Comparison of ENCODE assay signal across 22 cellular contexts in genomic region chr3:14138878-14139659, GRCh38. TPM values are rescaled to one million over a fixed set of nuclear protein-coding genes. Genes with fewer than 3 reads are reported as not detected.
DNase-seq lines count a peak whose midpoint lies in the region; ATAC-seq lines count a peak whose summit lies in the region.
"Had no signal": no experiment of that assay in that cellular context is flagged by ENCODE, and none has a peak within 500 bp of the region (broad histone marks: within the 10 kb centered on the region; RNA-seq: fewer than 3 reads in every experiment).

No MANE protein-coding gene starts in this region.

- no peak overlapping the region for H3K4me2 ChIP-seq in mesenchymal stem cell (ENCODE audit: low read length, poor library complexity, severe bottlenecking)

- H3K27ac ChIP-seq in mesenchymal stem cell (ENCODE audit: low read length, poor library complexity, severe bottlenecking): no peak overlapping the region
- H3K27ac ChIP-seq: C4-2B, uterus had no signal

- H3K23ac ChIP-seq in mesenchymal stem cell (ENCODE audit: low read length in 2 of 2): no peak overlapping the region

- H3K27me3 Mint-ChIP-seq in activated naive CD4-positive, alpha-beta T cell treated with anti-CD3 and anti-CD28 coated beads, Interleukin-2, amount 10 ng/mL, durations not matched to agents 7 days and 5 days: no peaks in the 10 kb centered on the region
- H3K27me3 Mint-ChIP-seq in activated T-helper 17 cell treated with anti-CD3 and anti-CD28 coated beads, Interleukin-2, amount 50 U/mL, for 72 hours: no peaks in the 10 kb centered on the region
- peaks cover 13 to 17% (median 15%) of the 10 kb centered on the region in 3 donors for H3K27me3 Mint-ChIP-seq in immature natural killer cell (ENCODE audit: low read depth in 3 of 3)
- H3K27me3 Mint-ChIP-seq: activated B cell treated with CpG ODN at 0.5 μM for 24 hours had no signal

- H3K4me3 ChIP-seq in mesenchymal stem cell (ENCODE audit: insufficient read depth in 1 of 2, low read depth in 1 of 2, low read length in 2 of 2): no peak overlapping the region
- H3K4me3 ChIP-seq: uterus had no signal

- no peaks in the 10 kb centered on the region for H3K9me3 ChIP-seq in mesenchymal stem cell (ENCODE audit: control insufficient read depth, low read length)
- H3K9me3 ChIP-seq: uterus had no signal

- no peak overlapping the region for H2AFZ ChIP-seq in mesenchymal stem cell (ENCODE audit: low read depth, low read length)

- no peak overlapping the region for H2BK5ac ChIP-seq in mesenchymal stem cell (ENCODE audit: low read depth, low read length, poor library complexity, severe bottlenecking)

- H3K27me3 ChIP-seq in mesenchymal stem cell (ENCODE audit: control insufficient read depth in 1 of 2, insufficient read depth in 1 of 2, low read length in 2 of 2): no peaks in the 10 kb centered on the region
- H3K27me3 ChIP-seq: uterus had no signal

- H3K4me1 ChIP-seq in mesenchymal stem cell (ENCODE audit: control insufficient read depth, insufficient read depth, low read depth, low read length): peaks cover 9% of the 10 kb centered on the region

- H4K91ac ChIP-seq in mesenchymal stem cell (ENCODE audit: low read length): no peak overlapping the region

- peak; percentile 17 for DNase-seq in activated naive CD4-positive, alpha-beta T cell treated with anti-CD3 and anti-CD28 coated beads, Interleukin-2, amount 10 ng/mL, durations not matched to agents 7 days and 5 days
- no peak for DNase-seq in activated naive CD4-positive, alpha-beta T cell treated with anti-CD3 and anti-CD28 coated beads, Interleukin-2, amount 50 U/mL, for 16 hours
- DNase-seq in immature natural killer cell (no peak), mesenchymal stem cell (no peak)
- DNase-seq in stimulated activated effector memory CD8-positive, alpha-beta T cell treated with anti-CD3 and anti-CD28 coated beads, Interleukin-12 subunit alpha, Interleukin-12 subunit beta, amount 100 ng/mL, for 72 hours (ENCODE audit: low spot score in 2 of 2): no peak
- DNase-seq in activated CD4-positive, CD25-positive, alpha-beta regulatory T cell (lab: John Stamatoyannopoulos, UW): no peak
- DNase-seq: ACHN; activated B cell treated with CpG ODN at 0.5 μM for 24 hours; activated T-cell treated with anti-CD3 and anti-CD28 coated beads, Interleukin-2, amount 50 U/mL, for 72 hours; DMS53; H9; hippocampal formation; NCI-H1105 treated with DMSO at 0.1 percent for 48 hours; NCI-H510A; nephron progenitor cell; Right ventricle myocardium superior; small intestine; stimulated activated CD4-positive, alpha-beta T cell treated with anti-CD3 and anti-CD28 coated beads, Interleukin-4, amount 100 ng/mL, for 1 hour; uterus had no signal

- H3K4me3 Mint-ChIP-seq in activated naive CD4-positive, alpha-beta T cell treated with anti-CD3 and anti-CD28 coated beads, Interleukin-2, amount 10 ng/mL, durations not matched to agents 7 days and 5 days: no peak overlapping the region
- no peak overlapping the region for H3K4me3 Mint-ChIP-seq in activated T-helper 17 cell treated with anti-CD3 and anti-CD28 coated beads, Interleukin-2, amount 50 U/mL, for 72 hours
- H3K4me3 Mint-ChIP-seq in immature natural killer cell: no peak overlapping the region
- no peak overlapping the region for H3K4me3 Mint-ChIP-seq in stimulated activated effector memory CD8-positive, alpha-beta T cell treated with anti-CD3 and anti-CD28 coated beads, Interleukin-12 subunit alpha, Interleukin-12 subunit beta, amount 100 ng/mL, for 72 hours
- H3K4me3 Mint-ChIP-seq: activated B cell treated with CpG ODN at 0.5 μM for 24 hours; activated T-cell treated with anti-CD3 and anti-CD28 coated beads, Interleukin-2, amount 50 U/mL, for 72 hours; H9; nephron progenitor cell had no signal

- no peaks in the 10 kb centered on the region for H3K9me3 Mint-ChIP-seq in activated naive CD4-positive, alpha-beta T cell treated with anti-CD3 and anti-CD28 coated beads, Interleukin-2, amount 10 ng/mL, durations not matched to agents 7 days and 5 days
- H3K9me3 Mint-ChIP-seq in activated T-helper 17 cell treated with anti-CD3 and anti-CD28 coated beads, Interleukin-2, amount 50 U/mL, for 72 hours: no peaks in the 10 kb centered on the region
- H3K9me3 Mint-ChIP-seq in immature natural killer cell: no peaks in the 10 kb centered on the region
- H3K9me3 Mint-ChIP-seq in stimulated activated effector memory CD8-positive, alpha-beta T cell treated with anti-CD3 and anti-CD28 coated beads, Interleukin-12 subunit alpha, Interleukin-12 subunit beta, amount 100 ng/mL, for 72 hours: no peaks in the 10 kb centered on the region
- H3K9me3 Mint-ChIP-seq: activated B cell treated with CpG ODN at 0.5 μM for 24 hours; activated T-cell treated with anti-CD3 and anti-CD28 coated beads, Interleukin-2, amount 50 U/mL, for 72 hours; H9; nephron progenitor cell had no signal

- H3K79me1 ChIP-seq in mesenchymal stem cell (replicated peaks; ENCODE audit: low read length, poor library complexity, severe bottlenecking): peaks cover 25% of the 10 kb centered on the region

- peaks cover 74 to 85% of the 10 kb centered on the region in 2 experiments for H3K36me3 ChIP-seq in mesenchymal stem cell (ENCODE audit: control insufficient read depth in 1 of 2, insufficient read depth in 2 of 2, low read depth in 1 of 2, low read length in 2 of 2)
- H3K36me3 ChIP-seq: uterus had no signal

- H4K8ac ChIP-seq in mesenchymal stem cell (ENCODE audit: low read length): no peak overlapping the region

- no peak overlapping the region for H3K18ac ChIP-seq in mesenchymal stem cell (ENCODE audit: low read depth in 1 of 2, low read length in 2 of 2)

- peak overlapping the region in 1 of 2 experiments; percentile 12 for H2BK12ac ChIP-seq in mesenchymal stem cell (ENCODE audit: low read length in 2 of 2)

- CTCF ChIA-PET in activated naive CD4-positive, alpha-beta T cell treated with anti-CD3 and anti-CD28 coated beads, Interleukin-2, amount 10 ng/mL, durations not matched to agents 7 days and 5 days (lab: Charles Lee): no interaction called here

- WGBS in mesenchymal stem cell: 98% methylated on average over 14 of the region's 14 CpGs

- peaks cover 50% of the 10 kb centered on the region for H3K36me3 Mint-ChIP-seq in activated naive CD4-positive, alpha-beta T cell treated with anti-CD3 and anti-CD28 coated beads, Interleukin-2, amount 10 ng/mL, durations not matched to agents 7 days and 5 days
- H3K36me3 Mint-ChIP-seq in activated T-helper 17 cell treated with anti-CD3 and anti-CD28 coated beads, Interleukin-2, amount 50 U/mL, for 72 hours (ENCODE audit: low read depth): peaks cover 65% of the 10 kb centered on the region
- peaks cover 7 to 33% (median 7%) of the 10 kb centered on the region in 3 donors for H3K36me3 Mint-ChIP-seq in immature natural killer cell
- peaks cover 75% of the 10 kb centered on the region for H3K36me3 Mint-ChIP-seq in stimulated activated effector memory CD8-positive, alpha-beta T cell treated with anti-CD3 and anti-CD28 coated beads, Interleukin-12 subunit alpha, Interleukin-12 subunit beta, amount 100 ng/mL, for 72 hours

- no peak overlapping the region for H2BK15ac ChIP-seq in mesenchymal stem cell (ENCODE audit: low read depth, poor library complexity, severe bottlenecking)

- no peak for ATAC-seq in activated T-helper 17 cell treated with anti-CD3 and anti-CD28 coated beads, Interleukin-2, amount 50 U/mL, for 72 hours (replicated peaks)
- no peak for ATAC-seq in stimulated activated effector memory CD8-positive, alpha-beta T cell treated with anti-CD3 and anti-CD28 coated beads, Interleukin-12 subunit alpha, Interleukin-12 subunit beta, amount 100 ng/mL, for 72 hours
- ATAC-seq in HG03045 (IDR thresholded peaks at IDR 0.05; ENCODE audit: unreplicated experiment): no peak
- ATAC-seq: activated T-cell treated with anti-CD3 and anti-CD28 coated beads, Interleukin-2, amount 50 U/mL, for 72 hours had no signal

- no peak overlapping the region for H3K14ac ChIP-seq in mesenchymal stem cell (ENCODE audit: low read length in 2 of 2)

- H2BK120ac ChIP-seq in mesenchymal stem cell (ENCODE audit: low read depth, low read length): no peak overlapping the region

- H2AK5ac ChIP-seq in mesenchymal stem cell (ENCODE audit: low read length, severe bottlenecking): no peak overlapping the region

- no peak overlapping the region for H3K4ac ChIP-seq in mesenchymal stem cell (ENCODE audit: low read depth in 1 of 2, low read length in 2 of 2)

- no peak overlapping the region for H3K27ac Mint-ChIP-seq in activated naive CD4-positive, alpha-beta T cell treated with anti-CD3 and anti-CD28 coated beads, Interleukin-2, amount 10 ng/mL, durations not matched to agents 7 days and 5 days
- H3K27ac Mint-ChIP-seq in activated T-helper 17 cell treated with anti-CD3 and anti-CD28 coated beads, Interleukin-2, amount 50 U/mL, for 72 hours: peak overlapping the region; percentile 58
- peak overlapping the region in 4 of 6 donors; percentile 40 to 86 (median 68) for H3K27ac Mint-ChIP-seq in immature natural killer cell
- H3K27ac Mint-ChIP-seq in stimulated activated effector memory CD8-positive, alpha-beta T cell treated with anti-CD3 and anti-CD28 coated beads, Interleukin-12 subunit alpha, Interleukin-12 subunit beta, amount 100 ng/mL, for 72 hours: peak overlapping the region; percentile 97
- H3K27ac Mint-ChIP-seq: activated B cell treated with CpG ODN at 0.5 μM for 24 hours; activated T-cell treated with anti-CD3 and anti-CD28 coated beads, Interleukin-2, amount 50 U/mL, for 72 hours; nephron progenitor cell had no signal

- H3K4me1 Mint-ChIP-seq in activated naive CD4-positive, alpha-beta T cell treated with anti-CD3 and anti-CD28 coated beads, Interleukin-2, amount 10 ng/mL, durations not matched to agents 7 days and 5 days: peaks cover 33% of the 10 kb centered on the region
- peaks cover 26% of the 10 kb centered on the region for H3K4me1 Mint-ChIP-seq in activated T-helper 17 cell treated with anti-CD3 and anti-CD28 coated beads, Interleukin-2, amount 50 U/mL, for 72 hours
- H3K4me1 Mint-ChIP-seq in immature natural killer cell: peaks cover 36 to 41% of the 10 kb centered on the region in 2 donors
- peaks cover 46% of the 10 kb centered on the region for H3K4me1 Mint-ChIP-seq in stimulated activated effector memory CD8-positive, alpha-beta T cell treated with anti-CD3 and anti-CD28 coated beads, Interleukin-12 subunit alpha, Interleukin-12 subunit beta, amount 100 ng/mL, for 72 hours

- H3K9ac ChIP-seq in mesenchymal stem cell (ENCODE audit: low read length): no peak overlapping the region

RNA-seq across cellular contexts. Expression of gene TMEM43, which starts 14.2 kb away (rescaled TPM):
- 10 to 100 TPM; 42.1 to 44.5 TPM for total RNA-seq in activated T-helper 17 cell treated with anti-CD3 and anti-CD28 coated beads, Interleukin-2, amount 50 U/mL, for 72 hours
- polyA plus RNA-seq in immature natural killer cell: 100 to 1,000 TPM in 1 of 3 donors, 10 to 100 TPM in 2; 78.3 to 117 (median 87.5) TPM
- 59.7 TPM for polyA plus RNA-seq in mesenchymal stem cell (2013, experiment 1 of 2)
- polyA plus RNA-seq in mesenchymal stem cell (2013, experiment 2 of 2): 60.6 TPM

RNA-seq across cellular contexts. Expression of gene CHCHD4, which starts 14.4 kb away (rescaled TPM):
- 10 to 100 TPM; 11.6 to 27.6 TPM for total RNA-seq in activated T-helper 17 cell treated with anti-CD3 and anti-CD28 coated beads, Interleukin-2, amount 50 U/mL, for 72 hours
- 10 to 100 TPM in 2 of 3 donors, 1 to 10 TPM in 1; 9.6 to 23.2 (median 12.4) TPM for polyA plus RNA-seq in immature natural killer cell
- polyA plus RNA-seq in mesenchymal stem cell (2013, experiment 1 of 2): 8.1 TPM
- polyA plus RNA-seq in mesenchymal stem cell (2013, experiment 2 of 2): 8.2 TPM

RNA-seq across cellular contexts. Expression of gene XPC, which starts 39.3 kb away (rescaled TPM):
- 10 to 100 TPM; 31.9 to 39.7 TPM for total RNA-seq in activated T-helper 17 cell treated with anti-CD3 and anti-CD28 coated beads, Interleukin-2, amount 50 U/mL, for 72 hours
- polyA plus RNA-seq in immature natural killer cell: 10 to 100 TPM; 20.3 to 32.2 (median 22.6) TPM
- 16.7 TPM for polyA plus RNA-seq in mesenchymal stem cell (2013, experiment 1 of 2)
- 16.5 TPM for polyA plus RNA-seq in mesenchymal stem cell (2013, experiment 2 of 2)

RNA-seq across cellular contexts. Expression of gene LSM3, which starts 39.5 kb away (rescaled TPM):
- 10 to 100 TPM; 15.6 to 20.6 TPM for total RNA-seq in activated T-helper 17 cell treated with anti-CD3 and anti-CD28 coated beads, Interleukin-2, amount 50 U/mL, for 72 hours
- 10 to 100 TPM; 28.3 to 38.3 (median 31.5) TPM for polyA plus RNA-seq in immature natural killer cell
- 14.3 TPM for polyA plus RNA-seq in mesenchymal stem cell (2013, experiment 1 of 2)
- polyA plus RNA-seq in mesenchymal stem cell (2013, experiment 2 of 2): 14.7 TPM
